In genomic region chr9:34578241-34579096, GRCh38 we compare ENCODE assay signal across 9 cellular contexts.
DNase-seq lines count a peak whose midpoint lies in the region; ATAC-seq and TF ChIP-seq lines count a peak whose summit lies in the region.
"Had no signal": no experiment of that assay in that cellular context is flagged by ENCODE, and none has a peak within 500 bp of the region (broad histone marks: within the 10 kb centered on the region; RNA-seq: fewer than 3 reads in every experiment).

No MANE protein-coding gene starts in this region.

- no peaks in the 10 kb centered on the region for H3K9me3 Mint-ChIP-seq in nephron

- peak overlapping the region; percentile 76 to 84 (median 77) for H3K4me3 Mint-ChIP-seq in nephron

- H3K4me1 Mint-ChIP-seq in nephron, result peaks cover 80% of the 10 kb centered on the region

- TF ChIP-seq CTCF in epithelial cell of esophagus (IDR thresholded peaks at IDR 0.05; ENCODE audit: insufficient read depth, low read depth, low read length, missing control alignments) (no peak), nephron (IDR thresholded peaks at IDR 0.05; ENCODE audit: unreplicated experiment in 3 of 3) (peak in 1 of 3 experiments; percentile 24)

- H3K27me3 Mint-ChIP-seq in nephron (ENCODE audit: low read depth), result peaks cover 43% of the 10 kb centered on the region

- H3K27ac Mint-ChIP-seq in nephron, result peak overlapping the region; percentile 92 to 96 (median 94)

- ATAC-seq in HG02870 (IDR thresholded peaks at IDR 0.05; ENCODE audit: unreplicated experiment), result no peak

- H3K4me3 ChIP-seq in epithelial cell of esophagus (ENCODE audit: low read length), result no peak overlapping the region

- no peaks in the 10 kb centered on the region for H3K36me3 Mint-ChIP-seq in nephron (ENCODE audit: low read depth)

- DNase-seq in Ammon's horn (ENCODE audit: low spot score) (peak; percentile 42), NCI-H146 treated with DMSO at 0.1 percent for 48 hours (lab: John Stamatoyannopoulos, UW; ENCODE audit: unreplicated experiment) (peak; percentile 49), epithelial cell of esophagus (ENCODE audit: low read depth) (peak; percentile 58), GM19240 (ENCODE audit: insufficient read length, low spot score) (no peak), NCI-H1930 (lab: John Stamatoyannopoulos, UW) (no peak), GF-D8 (lab: John Stamatoyannopoulos, UW) (no peak)
- DNase-seq: kidney had no signal

Comparison
In these comparisons a context has a peak if more than half of its experiments do, and no peak if none do; other contexts are left out.
1. DNase-seq: peak in Ammon's horn (single experiment), NCI-H146 treated with DMSO at 0.1 percent for 48 hours (single experiment) and epithelial cell of esophagus (single experiment); none in GM19240 (single experiment), NCI-H1930 (0 of 2) and GF-D8 (single experiment).